20 cellular contexts compared by ENCODE assay signal in the genomic region with DNA sequence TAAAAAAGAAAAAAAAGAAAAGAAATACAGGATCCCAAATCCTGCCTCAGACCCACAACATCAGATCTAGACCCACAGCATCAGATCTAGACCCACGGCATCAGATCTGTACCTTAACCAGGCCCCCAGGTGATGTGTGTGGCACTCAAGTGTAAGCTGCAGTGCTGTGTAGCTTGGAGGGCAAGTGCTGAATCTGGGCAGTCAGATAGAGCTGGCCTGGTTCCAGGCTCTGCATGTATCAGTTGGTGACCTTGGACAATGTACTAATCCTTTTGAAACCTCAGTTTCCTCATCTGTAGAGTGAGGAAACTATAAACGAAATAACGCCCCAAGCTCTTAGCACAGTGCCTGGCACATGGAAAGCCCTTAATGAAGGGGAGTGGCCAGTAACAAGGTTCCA. TPM values are rescaled to one million over a fixed set of nuclear protein-coding genes. Genes with fewer than 3 reads are reported as not detected.
"Had no signal": no experiment of that assay in that cellular context is flagged by ENCODE, and none has a peak within 500 bp of the region (broad histone marks: within the 10 kb centered on the region; RNA-seq: fewer than 3 reads in every experiment).

No MANE protein-coding gene starts in this region.

- H3K9me3 ChIP-seq: body of pancreas, prostate gland, right lobe of liver, thyroid gland had no signal

- ATAC-seq: activated CD8-positive, alpha-beta T cell treated with anti-CD3 and anti-CD28 coated beads, Interleukin-2, amount 10 ng/mL, durations not matched to agents 7 days and 5 days; body of pancreas; effector memory CD8-positive, alpha-beta T cell; left lobe of liver; naive thymus-derived CD8-positive, alpha-beta T cell; right lobe of liver; stimulated activated memory B cell treated with anti-CD40 and anti-IgM and Interleukin-4, amounts not matched to agents 10 μg/mL and 1 μg/mL and 100 μg/mL, for 72 hours had no signal

- H3K27ac ChIP-seq: body of pancreas, right lobe of liver, thyroid gland had no signal

- DNase-seq: activated CD4-positive, alpha-beta T cell treated with anti-CD3 and anti-CD28 coated beads for 48 hours; activated CD4-positive, CD25-positive, alpha-beta regulatory T cell; activated CD8-positive, alpha-beta T cell treated with anti-CD3 and anti-CD28 coated beads, Interleukin-2, amount 10 ng/mL, durations not matched to agents 7 days and 5 days; activated naive CD4-positive, alpha-beta T cell treated with Interleukin-2 at 50 U/mL for 16 hours; activated naive CD8-positive, alpha-beta T cell treated with anti-CD3 and anti-CD28 coated beads, Interleukin-2, amount 10 ng/mL, durations not matched to agents 7 days and 5 days; activated T-cell treated with anti-CD3 and anti-CD28 coated beads, Interleukin-2, amount 50 U/mL, for 24 hours; effector memory CD8-positive, alpha-beta T cell; foreskin fibroblast; hypothalamus; mammary epithelial cell; naive thymus-derived CD8-positive, alpha-beta T cell; right lobe of liver; stimulated activated CD4-positive, alpha-beta T cell treated with anti-CD3 and anti-CD28 coated beads, Interleukin-4, amount 100 ng/mL, for 4 hours; thyroid gland had no signal

- H3K36me3 ChIP-seq: prostate gland, right lobe of liver, thyroid gland had no signal

- H3K4me1 ChIP-seq: prostate gland, right lobe of liver, thyroid gland had no signal

- H3K4me3 ChIP-seq: body of pancreas, prostate gland, right lobe of liver, thyroid gland had no signal

- H3K27me3 ChIP-seq: body of pancreas, right lobe of liver, thyroid gland had no signal

RNA-seq across cellular contexts. Expression of a gene that starts 16.7 kb away (rescaled TPM):
- total RNA-seq: activated T-helper 2 cell treated with anti-CD3 and anti-CD28 coated beads, Interferon-gamma antibody, Interleukin-2, Interleukin-4, amounts not matched to agents 10 μg/mL and 5 μg/mL and 100 μg/mL, durations not matched to agents 14 hours and 24 hours and 36 hours; mononuclear cell; naive thymus-derived CD8-positive, alpha-beta T cell had no signal
